In genomic region chr9:117104972-117105495, GRCh38 we compare ENCODE assay signal across 25 cellular contexts.
"Had no signal": no experiment of that assay in that cellular context is flagged by ENCODE, and none has a peak within 500 bp of the region (broad histone marks: within the 10 kb centered on the region; RNA-seq: fewer than 3 reads in every experiment).

No MANE protein-coding gene starts in this region.

- H3K27ac Mint-ChIP-seq: activated naive CD8-positive, alpha-beta T cell treated with anti-CD3 and anti-CD28 coated beads for 36 hours; activated T-helper 2 cell treated with anti-CD3 and anti-CD28 coated beads, Interferon-gamma antibody, Interleukin-2, Interleukin-4, amounts not matched to agents 10 μg/mL and 5 μg/mL and 100 μg/mL, durations not matched to agents 14 hours and 24 hours and 36 hours; immature natural killer cell; nephron; stimulated activated naive CD8-positive, alpha-beta T cell treated with anti-CD3 and anti-CD28 coated beads, Interleukin-15, Interleukin-2, amounts not matched to agents 100 ng/mL and 50 ng/mL, for 24 hours; T-helper 1 cell treated with Interleukin-12 subunit alpha and Interleukin-12 subunit beta and Interleukin-4 antibody, amounts not matched to agents 30 μg/mL and 1 μg/mL, for 36 hours had no signal

- H3K9me3 ChIP-seq: breast epithelium, heart left ventricle, left lung, pancreas, psoas muscle, right atrium auricular region, thyroid gland had no signal

- H3K27ac ChIP-seq: breast epithelium, epithelial cell of prostate, heart left ventricle, left lung, pancreas, psoas muscle, right atrium auricular region, thyroid gland had no signal

- H3K36me3 ChIP-seq: breast epithelium, heart left ventricle, left lung, pancreas, right atrium auricular region, thyroid gland had no signal

- H3K4me3 ChIP-seq: breast epithelium, heart left ventricle, left lung, pancreas, psoas muscle, right atrium auricular region, thyroid gland had no signal

- H3K9me3 Mint-ChIP-seq: activated naive CD8-positive, alpha-beta T cell treated with anti-CD3 and anti-CD28 coated beads for 36 hours; activated T-helper 2 cell treated with anti-CD3 and anti-CD28 coated beads, Interferon-gamma antibody, Interleukin-2, Interleukin-4, amounts not matched to agents 10 μg/mL and 5 μg/mL and 100 μg/mL, durations not matched to agents 14 hours and 24 hours and 36 hours; nephron; T-helper 1 cell treated with Interleukin-12 subunit alpha and Interleukin-12 subunit beta and Interleukin-4 antibody, amounts not matched to agents 30 μg/mL and 1 μg/mL, for 36 hours had no signal

- H3K4me1 Mint-ChIP-seq: activated naive CD8-positive, alpha-beta T cell treated with anti-CD3 and anti-CD28 coated beads for 36 hours; immature natural killer cell; nephron had no signal

- H3K36me3 Mint-ChIP-seq: activated naive CD8-positive, alpha-beta T cell treated with anti-CD3 and anti-CD28 coated beads for 36 hours; immature natural killer cell had no signal

- ATAC-seq: activated T-cell treated with anti-CD3 and anti-CD28 coated beads, Interleukin-2, amount 50 U/mL, for 4 hours; heart left ventricle; left lung; pancreas; psoas muscle had no signal

- H3K27me3 ChIP-seq: breast epithelium, heart left ventricle, left lung, pancreas, right atrium auricular region, thyroid gland had no signal

- DNase-seq: activated CD4-positive, alpha-beta T cell treated with anti-CD3 and anti-CD28 coated beads for 4 hours; activated CD4-positive, alpha-beta T cell treated with anti-CD3 and anti-CD28 coated beads, Interleukin-2, amount 50 U/mL, for 48 hours; activated CD4-positive, CD25-positive, alpha-beta regulatory T cell; activated CD8-positive, alpha-beta memory T cell treated with anti-CD3 and anti-CD28 coated beads, Interleukin-2, amount 50 U/mL, for 48 hours; activated naive CD4-positive, alpha-beta T cell; activated naive CD8-positive, alpha-beta T cell treated with anti-CD3 and anti-CD28 coated beads for 36 hours; activated T-cell treated with anti-CD3 and anti-CD28 coated beads, Interleukin-2, amount 50 U/mL, for 4 hours; cortex of kidney; heart left ventricle; immature natural killer cell; kidney glomerular epithelial cell; left lung; midbrain; pancreas; psoas muscle; stimulated activated CD4-positive, alpha-beta T cell treated with anti-CD3 and anti-CD28 coated beads, Interleukin-1b, Interleukin-23, amount 100 ng/mL, for 48 hours; substantia nigra; thyroid gland had no signal

- H3K27me3 Mint-ChIP-seq: activated naive CD8-positive, alpha-beta T cell treated with anti-CD3 and anti-CD28 coated beads for 36 hours; stimulated activated naive CD8-positive, alpha-beta T cell treated with anti-CD3 and anti-CD28 coated beads, Interleukin-15, Interleukin-2, amounts not matched to agents 100 ng/mL and 50 ng/mL, for 24 hours had no signal

- H3K4me1 ChIP-seq: breast epithelium, heart left ventricle, left lung, pancreas, psoas muscle, right atrium auricular region, thyroid gland had no signal

- H3K4me3 Mint-ChIP-seq: activated naive CD8-positive, alpha-beta T cell treated with anti-CD3 and anti-CD28 coated beads for 36 hours; activated T-cell treated with anti-CD3 and anti-CD28 coated beads, Interleukin-2, amount 50 U/mL, for 4 hours; immature natural killer cell; nephron; stimulated activated naive CD8-positive, alpha-beta T cell treated with anti-CD3 and anti-CD28 coated beads, Interleukin-15, Interleukin-2, amounts not matched to agents 100 ng/mL and 50 ng/mL, for 24 hours; T-helper 1 cell treated with Interleukin-12 subunit alpha and Interleukin-12 subunit beta and Interleukin-4 antibody, amounts not matched to agents 30 μg/mL and 1 μg/mL, for 36 hours had no signal
